In the genomic region with DNA sequence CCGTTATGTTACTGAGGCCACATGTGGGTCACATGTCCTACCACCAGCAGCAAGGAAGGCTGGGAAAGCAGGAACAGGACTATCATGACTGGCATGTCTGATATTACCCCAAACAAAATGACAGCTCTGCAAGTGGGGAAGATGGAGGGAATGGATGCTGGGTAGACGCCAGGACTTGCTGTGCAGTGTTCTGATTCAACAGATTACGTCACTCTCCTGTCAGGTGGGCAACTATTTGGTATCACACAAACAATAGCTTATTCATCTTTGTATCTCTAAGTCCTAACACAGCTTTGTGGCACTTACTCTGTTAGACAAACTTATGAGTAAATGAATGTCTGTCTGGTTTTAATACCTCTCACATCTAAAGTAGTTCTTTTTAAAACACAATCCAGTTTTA, we compare ENCODE assay signal across 23 cellular contexts.
"Had no signal": no experiment of that assay in that cellular context is flagged by ENCODE, and none has a peak within 500 bp of the region (broad histone marks: within the 10 kb centered on the region; RNA-seq: fewer than 3 reads in every experiment).

No MANE protein-coding gene starts in this region.

- DNase-seq: activated CD4-positive, alpha-beta T cell treated with anti-CD3 and anti-CD28 coated beads, Interleukin-2, amount 50 U/mL, for 1 hour; activated CD4-positive, CD25-positive, alpha-beta regulatory T cell treated with anti-CD3 and anti-CD28 coated beads, Interleukin-2, amount 50 U/mL, for 72 hours; activated CD8-positive, alpha-beta T cell treated with anti-CD3 and anti-CD28 coated beads, Interleukin-2, amount 10 ng/mL, durations not matched to agents 7 days and 5 days; activated gamma-delta T cell; activated naive CD4-positive, alpha-beta T cell treated with anti-CD3 and anti-CD28 coated beads, Interleukin-2, amount 50 U/mL, for 16 hours; activated naive CD8-positive, alpha-beta T cell treated with anti-CD3 and anti-CD28 coated beads, Interleukin-2, amount 50 U/mL, for 24 hours; anterior cingulate cortex; body of pancreas; endodermal cell; erythroblast; foreskin fibroblast; kidney; lower lobe of right lung; naive B cell; nucleus accumbens; small intestine; stimulated activated CD4-positive, alpha-beta T cell treated with anti-CD3 and anti-CD28 coated beads, Interleukin-2, amount 100 ng/mL, for 24 hours; stimulated activated naive CD8-positive, alpha-beta T cell treated with anti-CD3 and anti-CD28 coated beads, Interleukin-15, amount 100 ng/mL, for 72 hours; tibial artery; WERI-Rb-1 had no signal

- ATAC-seq: activated CD8-positive, alpha-beta T cell treated with anti-CD3 and anti-CD28 coated beads, Interleukin-2, amount 10 ng/mL, durations not matched to agents 7 days and 5 days; activated naive CD8-positive, alpha-beta T cell treated with anti-CD3 and anti-CD28 coated beads, Interleukin-2, amount 50 U/mL, for 24 hours; body of pancreas; left lobe of liver; lower lobe of right lung; sciatic nerve; stimulated activated effector memory CD8-positive, alpha-beta T cell treated with anti-CD3 and anti-CD28 coated beads, Interleukin-12 subunit alpha, Interleukin-12 subunit beta, amount 100 ng/mL, for 72 hours; stimulated activated naive CD8-positive, alpha-beta T cell treated with anti-CD3 and anti-CD28 coated beads, Interleukin-15, amount 100 ng/mL, for 72 hours had no signal
